ENCODE assay signal across 13 cellular contexts in genomic region chrX:72141372-72142004, GRCh38. TPM values are rescaled to one million over a fixed set of nuclear protein-coding genes. Genes with fewer than 3 reads are reported as not detected.
DNase-seq lines count a peak whose midpoint lies in the region; ATAC-seq and TF ChIP-seq lines count a peak whose summit lies in the region.
"Had no signal": no experiment of that assay in that cellular context is flagged by ENCODE, and none has a peak within 500 bp of the region (broad histone marks: within the 10 kb centered on the region; RNA-seq: fewer than 3 reads in every experiment).

No MANE protein-coding gene starts in this region.

- H3K4me3 ChIP-seq in trophoblast cell (ENCODE audit: low read depth, low read length) = no peak overlapping the region
- no peak overlapping the region for H3K4me3 ChIP-seq in heart right ventricle
- H3K4me3 ChIP-seq: left lung, psoas muscle had no signal

- H4K12ac ChIP-seq in trophoblast cell (ENCODE audit: low read depth, low read length) = no peak overlapping the region

- no peak overlapping the region for H4K8ac ChIP-seq in trophoblast cell (ENCODE audit: low read depth, low read length)

- peak overlapping the region; percentile 56 for H3K4me3 Mint-ChIP-seq in T-helper 2 cell treated with Interferon-gamma antibody and Interleukin-4, amounts not matched to agents 5 μg/mL and 100 μg/mL, for 36 hours
- H3K4me3 Mint-ChIP-seq: H9 had no signal

- DNase-seq in ELR (ENCODE audit: low read depth) = peak; percentile 4
- DNase-seq in T-helper 2 cell treated with Interferon-gamma antibody and Interleukin-4, amounts not matched to agents 5 μg/mL and 100 μg/mL, for 36 hours (ENCODE audit: low spot score) = no peak
- no peak for DNase-seq in NCI-H2107 (lab: John Stamatoyannopoulos, UW)
- DNase-seq in trophoblast cell = no peak
- DNase-seq in heart right ventricle = no peak
- no peak for DNase-seq in Ammon's horn (ENCODE audit: low spot score)
- DNase-seq: activated CD4-positive, alpha-beta T cell treated with anti-CD3 and anti-CD28 coated beads for 1 hour; H9; left lung; psoas muscle; RPMI8226 had no signal

- H3K4me1 Mint-ChIP-seq in T-helper 2 cell treated with Interferon-gamma antibody and Interleukin-4, amounts not matched to agents 5 μg/mL and 100 μg/mL, for 36 hours (ENCODE audit: low read depth) = peaks cover 20% of the 10 kb centered on the region
- H3K4me1 Mint-ChIP-seq: H9 had no signal

- no peak overlapping the region for H2BK5ac ChIP-seq in trophoblast cell (ENCODE audit: low read depth, low read length, poor library complexity)

- H3K27ac ChIP-seq in trophoblast cell (ENCODE audit: low read depth, low read length) = no peak overlapping the region
- no peak overlapping the region for H3K27ac ChIP-seq in heart right ventricle
- H3K27ac ChIP-seq: left lung, psoas muscle had no signal

- H3K4me1 ChIP-seq in trophoblast cell (ENCODE audit: control insufficient read depth in 1 of 2, insufficient read depth in 2 of 2, low read length in 2 of 2) (no peaks in the 10 kb centered on the region), heart right ventricle (no peaks in the 10 kb centered on the region)
- H3K4me1 ChIP-seq: left lung, psoas muscle had no signal

- H3K18ac ChIP-seq in trophoblast cell (ENCODE audit: low read length) = no peak overlapping the region

- ATAC-seq in GM19025 (IDR thresholded peaks at IDR 0.05; ENCODE audit: low read depth, unreplicated experiment) (peak; percentile 49), HG02970 (IDR thresholded peaks at IDR 0.05; ENCODE audit: low FRiP score, unreplicated experiment) (peak; percentile 53), heart right ventricle (no peak)
- ATAC-seq: left lung, psoas muscle had no signal

- H2BK120ac ChIP-seq in trophoblast cell (ENCODE audit: insufficient read depth, low read length, poor library complexity) = no peak overlapping the region

- H3K4me2 ChIP-seq in trophoblast cell (ENCODE audit: low read length) = no peak overlapping the region

- H3K9ac ChIP-seq in trophoblast cell (ENCODE audit: low read length) = no peak overlapping the region

- H3K36me3 Mint-ChIP-seq in T-helper 2 cell treated with Interferon-gamma antibody and Interleukin-4, amounts not matched to agents 5 μg/mL and 100 μg/mL, for 36 hours (ENCODE audit: low read depth) = no peaks in the 10 kb centered on the region

- no CpG with 5 or more reads among the region's 4 CpGs for WGBS in trophoblast cell (ENCODE audit: extremely low coverage, insufficient coverage, insufficient read length)
- WGBS in heart right ventricle, 2 donors = 85 to 96% methylated on average over 4 of the region's 4 CpGs

- H3K14ac ChIP-seq in trophoblast cell (ENCODE audit: low read length) = no peak overlapping the region

- TF ChIP-seq CTCF in heart right ventricle (IDR thresholded peaks at IDR 0.05) = no peak

- no peak overlapping the region for H2AFZ ChIP-seq in trophoblast cell (ENCODE audit: insufficient read depth, low read length, poor library complexity)

- H3K79me1 ChIP-seq in trophoblast cell (ENCODE audit: low read length) = no peaks in the 10 kb centered on the region

- H3K36me3 ChIP-seq in trophoblast cell (ENCODE audit: control insufficient read depth in 1 of 2, insufficient read depth in 2 of 2, low read length in 2 of 2) (peaks cover 27 to 41% of the 10 kb centered on the region in 2 experiments), heart right ventricle (peaks cover 0 to 37% (median 0%) of the 10 kb centered on the region in 9 donors)

- no peak overlapping the region for H2BK12ac ChIP-seq in trophoblast cell (ENCODE audit: low read length)

- peaks cover 33% of the 10 kb centered on the region for H3K27me3 Mint-ChIP-seq in T-helper 2 cell treated with Interferon-gamma antibody and Interleukin-4, amounts not matched to agents 5 μg/mL and 100 μg/mL, for 36 hours (ENCODE audit: low read depth)

- no peaks in the 10 kb centered on the region for H3K9me3 Mint-ChIP-seq in T-helper 2 cell treated with Interferon-gamma antibody and Interleukin-4, amounts not matched to agents 5 μg/mL and 100 μg/mL, for 36 hours

- intact Hi-C loops in heart right ventricle (cut with DNase I) = no loop called here

- no peak overlapping the region for H3K4ac ChIP-seq in trophoblast cell (ENCODE audit: low read depth, low read length)

- no peak overlapping the region for H2AK5ac ChIP-seq in trophoblast cell (ENCODE audit: low read length)

- no peak overlapping the region for H3K23ac ChIP-seq in trophoblast cell (ENCODE audit: low read length)

- no peak overlapping the region for H4K91ac ChIP-seq in trophoblast cell (ENCODE audit: low read depth, low read length)

- H3K79me2 ChIP-seq in trophoblast cell (ENCODE audit: control insufficient read depth, insufficient read depth, low read length, poor library complexity) = no peaks in the 10 kb centered on the region

- H3K27ac Mint-ChIP-seq in T-helper 2 cell treated with Interferon-gamma antibody and Interleukin-4, amounts not matched to agents 5 μg/mL and 100 μg/mL, for 36 hours = peak overlapping the region; percentile 70
- H3K27ac Mint-ChIP-seq: H9 had no signal

- H3K9me3 ChIP-seq in trophoblast cell (ENCODE audit: insufficient read depth, low read depth, low read length) (peaks cover 2% of the 10 kb centered on the region), heart right ventricle (no peaks in the 10 kb centered on the region)
- H3K9me3 ChIP-seq: left lung, psoas muscle had no signal

- H3K27me3 ChIP-seq in trophoblast cell (ENCODE audit: insufficient read depth, low read length) (no peaks in the 10 kb centered on the region), heart right ventricle (peaks cover 0 to 51% (median 0%) of the 10 kb centered on the region in 7 donors)
- H3K27me3 ChIP-seq: left lung had no signal

RNA-seq across cellular contexts. Expression of gene RTL5, which starts 9.8 kb away (rescaled TPM):
- 5.1 and 5.4 TPM in 2 replicates for polyA plus RNA-seq in trophoblast cell (2013)
- 1 to 10 TPM; 1.6 to 5.4 (median 2.9) TPM for total RNA-seq in heart right ventricle
- 1 to 10 TPM; 1.1 to 1.8 TPM for polyA plus RNA-seq in heart right ventricle

RNA-seq across cellular contexts. Expression of gene PIN4, which starts 40.1 kb away (rescaled TPM):
- 23.5 and 26.8 TPM in 2 replicates for polyA plus RNA-seq in trophoblast cell (2013)
- total RNA-seq in heart right ventricle = 10 to 100 TPM in 6 of 10 donors, 1 to 10 TPM in 4; 6.9 to 15.6 (median 10.5) TPM
- 10 to 100 TPM; 17.7 to 52.8 TPM for polyA plus RNA-seq in heart right ventricle

Comparison
In these comparisons a context has a peak if more than half of its experiments do, and no peak if none do; other contexts are left out.
1. ATAC-seq: peak in GM19025 (single experiment) and HG02970 (single experiment); none in heart right ventricle (0 of 8).